Comparison of ENCODE assay signal across 12 cellular contexts in genomic region chr22:37502342-37503182, GRCh38. TPM values are rescaled to one million over a fixed set of nuclear protein-coding genes. Genes with fewer than 3 reads are reported as not detected.
DNase-seq lines count a peak whose midpoint lies in the region; ATAC-seq and TF ChIP-seq lines count a peak whose summit lies in the region.
"Had no signal": no experiment of that assay in that cellular context is flagged by ENCODE, and none has a peak within 500 bp of the region (broad histone marks: within the 10 kb centered on the region; RNA-seq: fewer than 3 reads in every experiment).

No MANE protein-coding gene starts in this region.

- peaks cover 18% of the 10 kb centered on the region for H3K27me3 Mint-ChIP-seq in neural progenitor cell (ENCODE audit: insufficient read depth, low read depth)
- H3K27me3 Mint-ChIP-seq: CD4-positive, alpha-beta memory T cell had no signal

- H3K4me3 ChIP-seq in esophagus (ENCODE audit: low read depth in 1 of 2, low read length in 2 of 2) (no peak overlapping the region), neural progenitor cell (no peak overlapping the region), smooth muscle cell (no peak overlapping the region)

- ATAC-seq in HG03457 (IDR thresholded peaks at IDR 0.05; ENCODE audit: unreplicated experiment) = no peak
- ATAC-seq: natural killer cell treated with Interleukin-12 subunit alpha and Interleukin-12 subunit beta and Interleukin-15 and Interleukin-18, amount 100 ng/mL, for 72 hours had no signal

- H2AFZ ChIP-seq in neural progenitor cell (replicated peaks) (no peak overlapping the region), smooth muscle cell (ENCODE audit: low read depth) (no peak overlapping the region)

- 56 to 73% methylated on average over 16 of the region's 16 CpGs for WGBS in esophagus, 2 donors
- WGBS in smooth muscle cell (ENCODE audit: low lambda C conversion rate) = 79% methylated on average over 16 of the region's 16 CpGs

- H3K36me3 ChIP-seq in esophagus (ENCODE audit: control insufficient read depth in 2 of 2, insufficient read depth in 2 of 2, low read length in 1 of 2) = peaks cover 0 to 22% of the 10 kb centered on the region in 2 donors
- no peaks in the 10 kb centered on the region for H3K36me3 ChIP-seq in neural progenitor cell
- H3K36me3 ChIP-seq in smooth muscle cell (ENCODE audit: low read depth) = no peaks in the 10 kb centered on the region

- no peaks in the 10 kb centered on the region for H3K9me3 Mint-ChIP-seq in neural progenitor cell
- H3K9me3 Mint-ChIP-seq: CD4-positive, alpha-beta memory T cell; HFFc6; natural killer cell treated with Interleukin-12 subunit alpha and Interleukin-12 subunit beta and Interleukin-15 and Interleukin-18, amount 100 ng/mL, for 72 hours had no signal

- DNase-seq in COLO668 (lab: John Stamatoyannopoulos, UW; ENCODE audit: unreplicated experiment) (peak; percentile 84), NOMO-1 treated with DMSO at 0.1 percent for 48 hours (lab: John Stamatoyannopoulos, UW; ENCODE audit: unreplicated experiment) (peak; percentile 4), neural progenitor cell (ENCODE audit: low spot score) (no peak), smooth muscle cell (lab: John Stamatoyannopoulos, UW; ENCODE audit: unreplicated experiment) (no peak), SW 1271 (lab: John Stamatoyannopoulos, UW) (no peak)
- DNase-seq in activated effector memory CD4-positive, alpha-beta T cell treated with anti-CD3 and anti-CD28 coated beads, Interleukin-2, amount 50 U/mL, for 16 hours = no peak
- DNase-seq: amygdala had no signal

- peak overlapping the region; percentile 2 to 34 for H3K27ac ChIP-seq in esophagus (ENCODE audit: low read depth in 2 of 2, low read length in 1 of 2)
- H3K27ac ChIP-seq in neural progenitor cell = no peak overlapping the region
- no peak overlapping the region for H3K27ac ChIP-seq in smooth muscle cell (ENCODE audit: low read depth)

- H3K9me3 ChIP-seq in esophagus (ENCODE audit: control insufficient read depth in 2 of 2, insufficient read depth in 1 of 2, low read depth in 1 of 2, low read length in 1 of 2) (no peaks in the 10 kb centered on the region), neural progenitor cell (ENCODE audit: low read depth) (no peaks in the 10 kb centered on the region), smooth muscle cell (replicated peaks; ENCODE audit: low read depth) (no peaks in the 10 kb centered on the region)

- H3K4me3 Mint-ChIP-seq in neural progenitor cell = no peak overlapping the region
- H3K4me3 Mint-ChIP-seq: CD4-positive, alpha-beta memory T cell; HFFc6; natural killer cell treated with Interleukin-12 subunit alpha and Interleukin-12 subunit beta and Interleukin-15 and Interleukin-18, amount 100 ng/mL, for 72 hours had no signal

- H3K36me3 Mint-ChIP-seq in neural progenitor cell = no peaks in the 10 kb centered on the region
- H3K36me3 Mint-ChIP-seq: CD4-positive, alpha-beta memory T cell; natural killer cell treated with Interleukin-12 subunit alpha and Interleukin-12 subunit beta and Interleukin-15 and Interleukin-18, amount 100 ng/mL, for 72 hours had no signal

- H3K9ac ChIP-seq in neural progenitor cell (no peak overlapping the region), smooth muscle cell (ENCODE audit: low read depth) (no peak overlapping the region)

- no peak overlapping the region for H3K4me2 ChIP-seq in neural progenitor cell
- H3K4me2 ChIP-seq in smooth muscle cell = no peak overlapping the region

- TF ChIP-seq CTCF in neural progenitor cell (IDR thresholded peaks at IDR 0.05) (no peak), smooth muscle cell (IDR thresholded peaks at IDR 0.05; ENCODE audit: borderline replicate concordance, insufficient read depth, poor library complexity, severe bottlenecking) (no peak)

- H3K4me1 ChIP-seq in esophagus (ENCODE audit: control insufficient read depth in 2 of 2, insufficient read depth in 2 of 2, low read length in 1 of 2) = peaks cover 0 to 13% of the 10 kb centered on the region in 2 donors
- peaks cover 11% of the 10 kb centered on the region for H3K4me1 ChIP-seq in neural progenitor cell
- H3K4me1 ChIP-seq in smooth muscle cell (ENCODE audit: low read depth) = no peaks in the 10 kb centered on the region

- H4K20me1 ChIP-seq in neural progenitor cell (ENCODE audit: low read depth) (no peaks in the 10 kb centered on the region), smooth muscle cell (ENCODE audit: low read depth) (no peaks in the 10 kb centered on the region)

- no peaks in the 10 kb centered on the region for H3F3A ChIP-seq in neural progenitor cell (ENCODE audit: low read depth)
- H3F3A ChIP-seq in smooth muscle cell (ENCODE audit: low read depth) = no peaks in the 10 kb centered on the region

- peak overlapping the region; percentile 97 for H3K27ac Mint-ChIP-seq in neural progenitor cell
- H3K27ac Mint-ChIP-seq: HFFc6 had no signal

- no peaks in the 10 kb centered on the region for H3K79me2 ChIP-seq in neural progenitor cell (ENCODE audit: low read depth)
- H3K79me2 ChIP-seq in smooth muscle cell (ENCODE audit: low read depth) = no peaks in the 10 kb centered on the region

- no peaks in the 10 kb centered on the region for H3K27me3 ChIP-seq in esophagus (ENCODE audit: control insufficient read depth in 1 of 2, insufficient read depth in 2 of 2, low read length in 2 of 2)
- no peaks in the 10 kb centered on the region for H3K27me3 ChIP-seq in neural progenitor cell
- H3K27me3 ChIP-seq in smooth muscle cell (ENCODE audit: low read depth) = no peaks in the 10 kb centered on the region

- H3K4me1 Mint-ChIP-seq in neural progenitor cell = peaks cover 36% of the 10 kb centered on the region

RNA-seq across cellular contexts. Expression of gene MFNG, which starts 16.4 kb away (rescaled TPM):
- polyA plus RNA-seq in esophagus = 1 to 10 TPM; 2.6 to 3.1 TPM
- 2.3 and 10.6 TPM in 2 replicates for total RNA-seq in neural progenitor cell (ENCODE audit: low replicate concordance)
- not detected in 2 replicates for total RNA-seq in smooth muscle cell
- 0.40 and 1.2 TPM in 2 replicates for polyA plus RNA-seq in smooth muscle cell
- total RNA-seq: HFFc6 had no signal

RNA-seq across cellular contexts. Expression of gene CARD10, which starts 16.7 kb away (rescaled TPM):
- 10 to 100 TPM; 13.0 to 13.1 TPM for polyA plus RNA-seq in esophagus
- total RNA-seq in neural progenitor cell (ENCODE audit: low replicate concordance) = 1.5 and 6.2 TPM in 2 replicates
- total RNA-seq in smooth muscle cell = 3.7 and 6.0 TPM in 2 replicates
- 2.3 and 5.4 TPM in 2 replicates for polyA plus RNA-seq in smooth muscle cell
- polyA plus RNA-seq: CD4-positive, alpha-beta memory T cell had no signal

RNA-seq across cellular contexts. Expression of gene CDC42EP1, which starts 57.7 kb away (rescaled TPM):
- polyA plus RNA-seq in esophagus (10 to 100 TPM; 50.1 to 64.3 TPM), smooth muscle cell (89.6 and 94.9 TPM in 2 replicates)
- total RNA-seq in neural progenitor cell (ENCODE audit: low replicate concordance) (0.84 and 1.8 TPM in 2 replicates), smooth muscle cell (14.0 and 19.1 TPM in 2 replicates)
- total RNA-seq: CD4-positive, alpha-beta memory T cell had no signal
- polyA plus RNA-seq: CD4-positive, alpha-beta memory T cell had no signal

Comparison
In these comparisons a context has a peak if more than half of its experiments do, and no peak if none do; other contexts are left out.
1. DNase-seq: peak in COLO668 (single experiment) and NOMO-1 treated with DMSO at 0.1 percent for 48 hours (single experiment); none in neural progenitor cell (single experiment), activated effector memory CD4-positive, alpha-beta T cell treated with anti-CD3 and anti-CD28 coated beads, Interleukin-2, amount 50 U/mL, for 16 hours (single experiment), smooth muscle cell (single experiment) and SW 1271 (0 of 2).
2. H3K27ac ChIP-seq: peak in esophagus (2 of 2); none in neural progenitor cell (single experiment) and smooth muscle cell (single experiment).